16 cellular contexts compared by ENCODE assay signal in the genomic region with DNA sequence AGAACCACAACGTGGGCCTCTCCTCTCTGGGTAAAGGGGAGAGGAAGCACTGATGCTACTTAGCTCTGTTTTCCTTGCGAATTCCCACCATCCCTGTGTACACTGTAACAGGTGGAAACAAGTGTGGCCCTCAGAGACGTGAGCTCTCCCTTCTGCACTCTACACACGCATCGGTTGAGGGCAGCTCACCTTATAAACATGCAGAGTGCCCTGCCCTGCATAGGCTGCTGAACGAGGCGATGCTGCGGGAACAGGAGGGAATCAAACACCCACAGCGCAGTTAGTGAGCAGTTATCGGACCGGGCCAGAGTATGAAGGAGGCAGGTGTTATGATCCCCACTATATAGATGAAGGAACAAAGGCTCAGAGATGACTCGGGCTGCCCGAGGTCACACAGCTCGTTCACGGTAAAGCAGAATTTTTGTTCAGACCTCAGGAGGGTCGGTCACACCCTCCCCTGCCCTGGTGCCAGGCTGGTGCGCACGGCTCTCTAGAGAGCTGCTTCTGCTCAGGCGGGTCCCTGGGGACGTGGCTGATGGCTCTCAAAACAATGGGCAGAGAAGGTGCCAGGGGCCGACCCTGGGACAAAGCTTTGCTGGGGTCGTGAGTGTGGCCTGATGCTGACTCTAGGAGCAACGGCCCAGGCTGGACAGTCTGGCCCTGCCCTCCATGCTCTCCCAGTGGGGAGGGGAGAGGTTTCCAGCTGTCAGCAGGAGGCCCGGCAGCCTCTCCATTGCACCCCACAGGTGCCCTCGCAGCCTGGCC.
"Had no signal": no experiment of that assay in that cellular context is flagged by ENCODE, and none has a peak within 500 bp of the region (broad histone marks: within the 10 kb centered on the region; RNA-seq: fewer than 3 reads in every experiment).

No MANE protein-coding gene starts in this region.

- H3K9me3 Mint-ChIP-seq: activated CD4-positive, alpha-beta T cell treated with anti-CD3 and anti-CD28 coated beads, Interleukin-2, amount 10 ng/mL, durations not matched to agents 7 days and 5 days; activated naive CD4-positive, alpha-beta T cell treated with anti-CD3 and anti-CD28 coated beads, Interleukin-2, amount 50 U/mL, for 24 hours; endodermal cell; T-cell had no signal

- H2AFZ ChIP-seq: parathyroid adenoma had no signal

- H3K27me3 Mint-ChIP-seq: activated CD4-positive, alpha-beta T cell treated with anti-CD3 and anti-CD28 coated beads, Interleukin-2, amount 10 ng/mL, durations not matched to agents 7 days and 5 days; activated naive CD4-positive, alpha-beta T cell treated with anti-CD3 and anti-CD28 coated beads, Interleukin-2, amount 50 U/mL, for 24 hours; T-cell had no signal

- ATAC-seq: T-cell had no signal

- DNase-seq: activated CD4-positive, CD25-positive, alpha-beta regulatory T cell; activated CD8-positive, alpha-beta memory T cell treated with anti-CD3 and anti-CD28 coated beads for 24 hours; amniotic stem cell; cerebellar nuclear complex; dermis blood vessel endothelial cell; endodermal cell; mesenchymal stem cell; stimulated activated CD4-positive, alpha-beta T cell treated with anti-CD3 and anti-CD28 coated beads, Interleukin-2, amount 100 ng/mL, for 24 hours; stimulated activated naive CD4-positive, alpha-beta T cell; T-cell; trophoblast cell had no signal

- H3K4me1 ChIP-seq: parathyroid adenoma had no signal

- H3K27ac Mint-ChIP-seq: activated CD4-positive, alpha-beta T cell treated with anti-CD3 and anti-CD28 coated beads, Interleukin-2, amount 10 ng/mL, durations not matched to agents 7 days and 5 days; activated naive CD4-positive, alpha-beta T cell treated with anti-CD3 and anti-CD28 coated beads, Interleukin-2, amount 50 U/mL, for 24 hours; endodermal cell; T-cell had no signal

- H3K36me3 Mint-ChIP-seq: T-cell had no signal

- H3K4me1 Mint-ChIP-seq: activated CD4-positive, alpha-beta T cell treated with anti-CD3 and anti-CD28 coated beads, Interleukin-2, amount 10 ng/mL, durations not matched to agents 7 days and 5 days; activated naive CD4-positive, alpha-beta T cell treated with anti-CD3 and anti-CD28 coated beads, Interleukin-2, amount 50 U/mL, for 24 hours; brain; endodermal cell; T-cell had no signal

- H3K4me3 Mint-ChIP-seq: activated CD4-positive, alpha-beta T cell treated with anti-CD3 and anti-CD28 coated beads, Interleukin-2, amount 10 ng/mL, durations not matched to agents 7 days and 5 days; activated naive CD4-positive, alpha-beta T cell treated with anti-CD3 and anti-CD28 coated beads, Interleukin-2, amount 50 U/mL, for 24 hours; brain; endodermal cell; T-cell had no signal

- H3K79me2 ChIP-seq: parathyroid adenoma had no signal

- H3K4me3 ChIP-seq: SK-N-MC had no signal

- H3K27ac ChIP-seq: parathyroid adenoma, SK-N-MC had no signal
